In the genomic region with DNA sequence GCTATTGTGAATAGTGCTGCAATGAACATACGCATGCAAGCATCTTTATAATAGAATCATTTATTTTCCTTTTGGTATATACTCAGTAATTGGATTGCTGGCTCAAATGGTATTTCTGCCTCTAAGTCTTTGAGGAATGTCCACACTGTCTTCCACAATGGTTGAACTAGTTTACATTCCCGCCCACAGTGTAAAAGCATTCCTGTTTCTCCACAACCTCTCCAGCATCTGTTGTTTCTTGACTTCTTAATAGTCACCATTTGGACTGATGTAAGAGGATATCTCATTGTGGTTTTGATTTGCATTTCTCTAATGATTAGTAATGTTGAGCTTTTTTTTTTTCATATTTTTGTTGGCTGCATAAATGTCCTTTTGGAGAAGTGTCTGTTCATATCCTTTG, we compare ENCODE assay signal across 25 cellular contexts.
DNase-seq lines count a peak whose midpoint lies in the region; ATAC-seq and TF ChIP-seq lines count a peak whose summit lies in the region.
"Had no signal": no experiment of that assay in that cellular context is flagged by ENCODE, and none has a peak within 500 bp of the region (broad histone marks: within the 10 kb centered on the region; RNA-seq: fewer than 3 reads in every experiment).

No MANE protein-coding gene starts in this region.

- H3K27ac ChIP-seq in mammary epithelial cell (ENCODE audit: insufficient read depth, low read depth, low read length) (no peak overlapping the region), breast epithelium (no peak overlapping the region)
- H3K27ac ChIP-seq: cardiac muscle cell, coronary artery, left lung, uterus had no signal

- in situ Hi-C loops in mammary epithelial cell (cut with MboI; ENCODE audit: low sequenced_read_pairs in 2 of 2) = no loop called here
- in situ Hi-C loops in astrocyte of the spinal cord (cut with HindIII; ENCODE audit: low sequenced_read_pairs) = no loop called here

- no peak overlapping the region for H3K4me3 ChIP-seq in mammary epithelial cell (replicated peaks in 1 of 3; ENCODE audit: insufficient read depth in 1 of 3, low read depth in 2 of 3, low read length in 3 of 3)
- H3K4me3 ChIP-seq in breast epithelium = no peak overlapping the region
- no peak overlapping the region for H3K4me3 ChIP-seq in astrocyte of the spinal cord (ENCODE audit: low read depth, low read length)
- H3K4me3 ChIP-seq: cardiac muscle cell, coronary artery, left lung, uterus had no signal

- H2AFZ ChIP-seq in mammary epithelial cell (ENCODE audit: low read depth, low read length) = no peak overlapping the region

- no peaks in the 10 kb centered on the region for H3K79me2 ChIP-seq in mammary epithelial cell (ENCODE audit: insufficient read depth, low read length)

- H3K27me3 ChIP-seq in mammary epithelial cell (ENCODE audit: insufficient read depth, low read length) (no peaks in the 10 kb centered on the region), breast epithelium (no peaks in the 10 kb centered on the region)
- H3K27me3 ChIP-seq: cardiac muscle cell, left lung, uterus had no signal

- dilution Hi-C loops in mammary epithelial cell (cut with HindIII; ENCODE audit: low sequenced_read_pairs) = no loop called here

- intact Hi-C loops in mammary epithelial cell (cut with micrococcal nuclease) = no loop called here
- intact Hi-C loops in breast epithelium (cut with DNase I; ENCODE audit: low total_unique reads) = no loop called here

- BruUV-seq in mammary epithelial cell (replicated peaks; lab: Mats Ljungman, UMichigan) = no TSS peak

- H3K9ac ChIP-seq in mammary epithelial cell (ENCODE audit: insufficient read depth, low read length) = no peak overlapping the region

- H3K4me1 ChIP-seq in mammary epithelial cell (ENCODE audit: insufficient read depth, low read length) (no peaks in the 10 kb centered on the region), breast epithelium (no peaks in the 10 kb centered on the region)
- H3K4me1 ChIP-seq: left lung, uterus had no signal

- TF ChIP-seq CTCF in mammary epithelial cell (conservative IDR thresholded peaks at IDR 0.05 in 1 of 2, IDR thresholded peaks at IDR 0.05 in 1 of 2; ENCODE audit: extremely low read depth in 1 of 2, insufficient read depth in 1 of 2, low read depth in 1 of 2, low read length in 2 of 2) = no peak
- TF ChIP-seq CTCF in breast epithelium (IDR thresholded peaks at IDR 0.05) = no peak
- no peak for TF ChIP-seq CTCF in astrocyte of the spinal cord (IDR thresholded peaks at IDR 0.05; ENCODE audit: low read depth, low read length)

- no peak for TF ChIP-seq POLR2A in breast epithelium (IDR thresholded peaks at IDR 0.05)

- H4K20me1 ChIP-seq in mammary epithelial cell (ENCODE audit: insufficient read depth, low read length) = no peaks in the 10 kb centered on the region

- WGBS in mammary epithelial cell (ENCODE audit: low coverage, missing lambda C conversion rate) = 94% methylated on average over 2 of the region's 2 CpGs

- peak; percentile 66 for DNase-seq in mammary epithelial cell
- DNase-seq in breast epithelium (ENCODE audit: low spot score in 2 of 2) = no peak
- DNase-seq in astrocyte of the spinal cord (ENCODE audit: low read depth, low spot score) = peak; percentile 60
- DNase-seq in fibroblast of the conjunctiva (ENCODE audit: low read depth) = peak; percentile 41
- DNase-seq in NAMALWA (ENCODE audit: low spot score) = no peak
- no peak for DNase-seq in NCI-H187 (lab: John Stamatoyannopoulos, UW)
- DNase-seq in activated gamma-delta T cell treated with Interleukin-2 at 50 U/mL for 16 hours = no peak
- DNase-seq: activated CD4-positive, alpha-beta T cell treated with anti-CD3 and anti-CD28 coated beads, Interleukin-2, amount 10 ng/mL, durations not matched to agents 7 days and 5 days; activated naive CD8-positive, alpha-beta T cell treated with anti-CD3 and anti-CD28 coated beads, Interleukin-2, amount 50 U/mL, for 24 hours; activated T-cell treated with anti-CD3 and anti-CD28 coated beads, Interleukin-2, amount 50 U/mL, for 24 hours; CD8-positive, alpha-beta memory T cell; effector memory CD4-positive, alpha-beta T cell; erythroblast; KG1; left lung; naive thymus-derived CD8-positive, alpha-beta T cell; NCI-H526 treated with DMSO at 0.1 percent for 48 hours; occipital lobe; SIG-M5; stimulated activated naive CD8-positive, alpha-beta T cell treated with anti-CD3 and anti-CD28 coated beads, Interleukin-15, amount 100 ng/mL, for 72 hours; uterus had no signal

- H3K9me3 ChIP-seq in mammary epithelial cell (replicated peaks; ENCODE audit: insufficient read depth, low read length) = no peaks in the 10 kb centered on the region
- H3K9me3 ChIP-seq in breast epithelium = no peaks in the 10 kb centered on the region
- H3K9me3 ChIP-seq: uterus had no signal

- H3K36me3 ChIP-seq in mammary epithelial cell (ENCODE audit: insufficient read depth, low read length) (no peaks in the 10 kb centered on the region), breast epithelium (no peaks in the 10 kb centered on the region)
- H3K36me3 ChIP-seq: cardiac muscle cell, left lung, uterus had no signal

- no peak for ATAC-seq in HG03175 (IDR thresholded peaks at IDR 0.05; ENCODE audit: unreplicated experiment)
- ATAC-seq: activated naive CD8-positive, alpha-beta T cell treated with anti-CD3 and anti-CD28 coated beads, Interleukin-2, amount 50 U/mL, for 24 hours; HCT116; left lung; naive thymus-derived CD8-positive, alpha-beta T cell; stimulated activated naive CD8-positive, alpha-beta T cell treated with anti-CD3 and anti-CD28 coated beads, Interleukin-15, amount 100 ng/mL, for 72 hours had no signal

- CTCF ChIA-PET in mammary epithelial cell (lab: Charles Lee; ENCODE audit: low non-redundant PET) = no interaction called here

- no peak overlapping the region for H3K4me2 ChIP-seq in mammary epithelial cell (ENCODE audit: insufficient read depth, low read depth, low read length)

Comparison
In these comparisons a context has a peak if more than half of its experiments do, and no peak if none do; other contexts are left out.
1. DNase-seq: peak in mammary epithelial cell (single experiment), astrocyte of the spinal cord (single experiment) and fibroblast of the conjunctiva (single experiment); none in breast epithelium (0 of 2), NAMALWA (single experiment), NCI-H187 (0 of 2) and activated gamma-delta T cell treated with Interleukin-2 at 50 U/mL for 16 hours (single experiment).